In genomic region chr17:67947325-67947813, GRCh38 we compare ENCODE assay signal across 18 cellular contexts.
"Had no signal": no experiment of that assay in that cellular context is flagged by ENCODE, and none has a peak within 500 bp of the region (broad histone marks: within the 10 kb centered on the region; RNA-seq: fewer than 3 reads in every experiment).

No MANE protein-coding gene starts in this region.

- H3K4me3 Mint-ChIP-seq: IgD-negative memory B cell had no signal

- H3K27ac Mint-ChIP-seq: IgD-negative memory B cell had no signal

- H3K9me3 Mint-ChIP-seq: IgD-negative memory B cell had no signal

- H3K27me3 Mint-ChIP-seq: IgD-negative memory B cell had no signal

- H3K4me1 Mint-ChIP-seq: IgD-negative memory B cell had no signal

- DNase-seq: MV-4-11, NCI-H1048, NCI-H1105, NCI-H1417 treated with DMSO at 0.1 percent for 48 hours, NCI-H146, NCI-H1694 treated with DMSO at 0.1 percent for 48 hours, NCI-H1930, NCI-H2081, NCI-H2107, NCI-H345, NCI-H446 treated with DMSO at 0.1 percent for 48 hours, NCI-H524 treated with DMSO at 0.1 percent for 48 hours, NCI-H69, NCI-H774, Right ventricle myocardium superior, RPMI8226, SIG-M5 had no signal
